Comparison of ENCODE assay signal across 8 cellular contexts in genomic region chr17:78358538-78359215, GRCh38. TPM values are rescaled to one million over a fixed set of nuclear protein-coding genes. Genes with fewer than 3 reads are reported as not detected.
DNase-seq lines count a peak whose midpoint lies in the region; FAIRE-seq and TF ChIP-seq lines count a peak whose summit lies in the region.

No MANE protein-coding gene starts in this region.

- peaks cover 23% of the 10 kb centered on the region for H3K36me3 Mint-ChIP-seq in stimulated activated naive CD8-positive, alpha-beta T cell treated with anti-CD3 and anti-CD28 coated beads, Interleukin-15, Interleukin-2, amounts not matched to agents 100 ng/mL and 50 ng/mL, for 24 hours (ENCODE audit: low read depth)

- peak overlapping the region; percentile 83 to 95 for H3K27ac ChIP-seq in kidney (ENCODE audit: low read depth in 2 of 2, low read length in 2 of 2)

- H3K4me3 ChIP-seq in kidney (ENCODE audit: low read length in 2 of 2) = peak overlapping the region; percentile 72 to 81

- FAIRE-seq in kidney (lab: Jason Lieb, UNC) = no peak

- peak overlapping the region; percentile 64 to 73 for H3K9ac ChIP-seq in kidney (ENCODE audit: low read length in 2 of 2)

- H3K27me3 Mint-ChIP-seq in stimulated activated naive CD8-positive, alpha-beta T cell treated with anti-CD3 and anti-CD28 coated beads, Interleukin-15, Interleukin-2, amounts not matched to agents 100 ng/mL and 50 ng/mL, for 24 hours = peaks cover 10% of the 10 kb centered on the region

- POLR2A ChIA-PET in HEK293T (lab: Yijun Ruan, JAX) = interaction anchor here (1.3 kb wide), 1 partner anchor 14 kb away, joined by 3 read pairs; no protein-coding TSS in a partner anchor

- peaks cover 9 to 13% of the 10 kb centered on the region in 2 donors for H3K4me1 ChIP-seq in kidney (ENCODE audit: control insufficient read depth in 1 of 2, insufficient read depth in 1 of 2, low read depth in 1 of 2, low read length in 2 of 2)

- peaks cover 3 to 9% of the 10 kb centered on the region in 2 donors for H3K36me3 ChIP-seq in kidney (ENCODE audit: control insufficient read depth in 1 of 2, insufficient read depth in 2 of 2, low read length in 2 of 2)

- intact Hi-C loops in kidney (cut with DNase I) = no loop called here

- H3K9me3 Mint-ChIP-seq in stimulated activated naive CD8-positive, alpha-beta T cell treated with anti-CD3 and anti-CD28 coated beads, Interleukin-15, Interleukin-2, amounts not matched to agents 100 ng/mL and 50 ng/mL, for 24 hours = no peaks in the 10 kb centered on the region

- peak overlapping the region; percentile 79 for H3K27ac Mint-ChIP-seq in stimulated activated naive CD8-positive, alpha-beta T cell treated with anti-CD3 and anti-CD28 coated beads, Interleukin-15, Interleukin-2, amounts not matched to agents 100 ng/mL and 50 ng/mL, for 24 hours

- TF ChIP-seq CTCF in kidney (IDR thresholded peaks at IDR 0.05; ENCODE audit: borderline replicate concordance, extremely low read depth, insufficient read depth) = no peak

- peak overlapping the region; percentile 90 for H3K4me3 Mint-ChIP-seq in stimulated activated naive CD8-positive, alpha-beta T cell treated with anti-CD3 and anti-CD28 coated beads, Interleukin-15, Interleukin-2, amounts not matched to agents 100 ng/mL and 50 ng/mL, for 24 hours

- DNase-seq in activated T-cell treated with anti-CD3 and anti-CD28 coated beads, Interleukin-2, amount 50 U/mL, for 1 hour = peak; percentile 55
- no peak for DNase-seq in activated T-cell treated with anti-CD3 and anti-CD28 coated beads for 4 hours
- DNase-seq in amniotic epithelial cell (ENCODE audit: low read depth) = peak; percentile 56
- peak; percentile 84 for DNase-seq in kidney
- no peak for DNase-seq in NCI-H345 treated with DMSO at 0.1 percent for 48 hours (lab: John Stamatoyannopoulos, UW; ENCODE audit: unreplicated experiment)
- no peak for DNase-seq in HEK293T (ENCODE audit: extremely low spot score)
- no peak for DNase-seq in activated gamma-delta T cell (lab: John Stamatoyannopoulos, UW)

- CTCF ChIA-PET in HEK293T (lab: Yijun Ruan, JAX) = no interaction called here

- peaks cover 48% of the 10 kb centered on the region for H3K4me1 Mint-ChIP-seq in stimulated activated naive CD8-positive, alpha-beta T cell treated with anti-CD3 and anti-CD28 coated beads, Interleukin-15, Interleukin-2, amounts not matched to agents 100 ng/mL and 50 ng/mL, for 24 hours (ENCODE audit: low read depth)

- no peaks in the 10 kb centered on the region for H3K9me3 ChIP-seq in kidney (ENCODE audit: control insufficient read depth in 1 of 2, low read length in 2 of 2)

TF ChIP-seq in HEK293T, 16 proteins besides CTCF, POLR2A, EP300 and RAD21:
- no peak for TF ChIP-seq L3MBTL2 (conservative IDR thresholded peaks at IDR 0.05)
- no peak for TF ChIP-seq ELF4 (IDR thresholded peaks at IDR 0.05)
- no peak for TF ChIP-seq CTBP1 (IDR thresholded peaks at IDR 0.05; ENCODE audit: borderline replicate concordance)
- no peak for TF ChIP-seq ZNF384 (IDR thresholded peaks at IDR 0.05)
- no peak for TF ChIP-seq TARDBP (IDR thresholded peaks at IDR 0.05)
- TF ChIP-seq LEF1 (IDR thresholded peaks at IDR 0.05; ENCODE audit: borderline replicate concordance) = no peak
- no peak for TF ChIP-seq FOXK2 (IDR thresholded peaks at IDR 0.05)
- TF ChIP-seq BHLHE40 (IDR thresholded peaks at IDR 0.05; ENCODE audit: borderline replicate concordance) = no peak
- no peak for TF ChIP-seq SP1 (IDR thresholded peaks at IDR 0.05)
- TF ChIP-seq PKNOX1 (IDR thresholded peaks at IDR 0.05) = no peak

RNA-seq across cellular contexts. Expression of gene SOCS3, which starts 1.2 kb away (rescaled TPM):
- total RNA-seq in kidney = 110 TPM
- polyA plus RNA-seq in kidney (ENCODE audit: insufficient read depth, low read depth, low replicate concordance) = 31.2 TPM

RNA-seq across cellular contexts. Expression of gene PGS1, which starts 19.8 kb away (rescaled TPM):
- 65.4 TPM for total RNA-seq in kidney
- 15.6 TPM for polyA plus RNA-seq in kidney (ENCODE audit: insufficient read depth, low read depth, low replicate concordance)

Comparison
In these comparisons a context has a peak if more than half of its experiments do, and no peak if none do; other contexts are left out.
1. DNase-seq: peak in activated T-cell treated with anti-CD3 and anti-CD28 coated beads, Interleukin-2, amount 50 U/mL, for 1 hour (single experiment), amniotic epithelial cell (single experiment) and kidney (single experiment); none in activated T-cell treated with anti-CD3 and anti-CD28 coated beads for 4 hours (single experiment), NCI-H345 treated with DMSO at 0.1 percent for 48 hours (single experiment), HEK293T (single experiment) and activated gamma-delta T cell (single experiment).